Comparison of ENCODE assay signal across 26 cellular contexts in the genomic region with DNA sequence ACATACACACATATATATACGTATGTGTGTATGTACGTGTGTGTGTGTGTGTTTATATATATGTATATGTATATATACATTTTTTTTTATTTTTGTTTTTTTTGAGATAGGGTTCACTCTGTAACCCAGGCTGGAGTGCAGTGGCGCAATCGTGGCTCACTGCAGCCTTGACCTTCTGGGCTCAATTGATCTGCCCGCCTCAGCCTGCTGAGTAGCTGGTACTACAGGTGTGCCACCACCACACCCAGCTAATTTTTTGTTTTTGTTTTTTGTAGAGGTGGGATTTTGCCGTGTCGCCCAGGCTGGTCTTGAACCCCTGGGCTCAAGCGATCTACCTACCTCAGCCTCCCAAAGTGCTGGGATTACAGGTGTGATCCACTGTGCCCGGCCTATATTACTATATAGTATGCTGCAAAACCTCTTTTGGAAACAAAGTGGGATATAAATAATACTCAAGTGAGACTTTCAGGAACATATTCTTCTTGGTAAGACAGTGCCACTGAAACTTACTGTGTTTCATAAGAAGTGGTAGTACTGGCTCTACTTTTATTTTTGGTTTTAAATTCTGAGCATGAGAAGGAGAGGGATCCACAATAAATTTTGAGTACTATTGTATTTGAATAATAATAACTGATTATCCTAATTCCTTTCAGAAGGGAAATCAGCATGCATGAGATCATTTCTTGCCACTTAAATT. TPM values are rescaled to one million over a fixed set of nuclear protein-coding genes. Genes with fewer than 3 reads are reported as not detected.
DNase-seq lines count a peak whose midpoint lies in the region; ATAC-seq and TF ChIP-seq lines count a peak whose summit lies in the region.
"Had no signal": no experiment of that assay in that cellular context is flagged by ENCODE, and none has a peak within 500 bp of the region (broad histone marks: within the 10 kb centered on the region; RNA-seq: fewer than 3 reads in every experiment).

No MANE protein-coding gene starts in this region.

- H3K4me1 ChIP-seq in CD8-positive, alpha-beta memory T cell (ENCODE audit: insufficient read depth, low read length) = no peaks in the 10 kb centered on the region
- H3K4me1 ChIP-seq: left lung, transverse colon had no signal

- H3K4me3 ChIP-seq in CD8-positive, alpha-beta memory T cell (ENCODE audit: low read length) = no peak overlapping the region
- H3K4me3 ChIP-seq: BLaER1, dorsolateral prefrontal cortex, left lung, PC-9, skin epidermis, transverse colon had no signal

- H3K27ac ChIP-seq in CD8-positive, alpha-beta memory T cell (ENCODE audit: low read depth, low read length) = no peak overlapping the region
- H3K27ac ChIP-seq: BLaER1, left lung, PC-9, skin epidermis had no signal

- peaks cover 48 to 58% (median 51%) of the 10 kb centered on the region in 3 donors for H3K4me1 Mint-ChIP-seq in CD8-positive, alpha-beta memory T cell
- H3K4me1 Mint-ChIP-seq in activated T-helper 17 cell treated with anti-CD3 and anti-CD28 coated beads, Interleukin-2, amount 50 U/mL, for 72 hours = peaks cover 47% of the 10 kb centered on the region
- H3K4me1 Mint-ChIP-seq in mesothelial cell of epicardium = peaks cover 6% of the 10 kb centered on the region

- H3K27me3 Mint-ChIP-seq in CD8-positive, alpha-beta memory T cell = no peaks in the 10 kb centered on the region
- H3K27me3 Mint-ChIP-seq in activated T-helper 17 cell treated with anti-CD3 and anti-CD28 coated beads, Interleukin-2, amount 50 U/mL, for 72 hours = no peaks in the 10 kb centered on the region
- H3K27me3 Mint-ChIP-seq in mesothelial cell of epicardium (ENCODE audit: low read depth) = no peaks in the 10 kb centered on the region
- H3K27me3 Mint-ChIP-seq: activated CD4-positive, alpha-beta T cell treated with anti-CD3 and anti-CD28 coated beads, Interleukin-2, amount 10 ng/mL, durations not matched to agents 24 days and 14 days; brain had no signal

- intact Hi-C loops in head of caudate nucleus (cut with DNase I) = no loop called here

- TF ChIP-seq CTCF in mesothelial cell of epicardium (IDR thresholded peaks at IDR 0.05; ENCODE audit: unreplicated experiment) = no peak

- no peaks in the 10 kb centered on the region for H3K9me3 ChIP-seq in CD8-positive, alpha-beta memory T cell (ENCODE audit: low read length)
- H3K9me3 ChIP-seq: left lung, transverse colon had no signal

- POLR2A ChIA-PET in CD8-positive, alpha-beta memory T cell (lab: Charles Lee) = no interaction called here

- no peak for DNase-seq in CD8-positive, alpha-beta memory T cell
- no peak for DNase-seq in mesothelial cell of epicardium (ENCODE audit: low spot score in 2 of 2, unreplicated experiment in 2 of 2)
- DNase-seq in head of caudate nucleus = no peak
- DNase-seq in NCI-H2171 treated with DMSO at 0.1 percent for 48 hours (lab: John Stamatoyannopoulos, UW) = no peak
- DNase-seq: activated effector memory CD4-positive, alpha-beta T cell treated with anti-CD3 and anti-CD28 coated beads, Interleukin-2, amount 50 U/mL, for 16 hours; cerebellar nuclear complex; DMS79; dorsolateral prefrontal cortex; GDM1; HFFc6; hypothalamus; NCI-H1092 treated with DMSO at 0.1 percent for 48 hours; NCI-H187; NCI-H526; PC-9; transverse colon had no signal

- H3K27me3 ChIP-seq in CD8-positive, alpha-beta memory T cell (ENCODE audit: insufficient read depth, low read length, poor library complexity, severe bottlenecking) = no peaks in the 10 kb centered on the region
- H3K27me3 ChIP-seq: BLaER1, dorsolateral prefrontal cortex, left lung, transverse colon had no signal

- H3K36me3 Mint-ChIP-seq in CD8-positive, alpha-beta memory T cell = peaks cover 11 to 62% (median 25%) of the 10 kb centered on the region in 3 donors
- peaks cover 70% of the 10 kb centered on the region for H3K36me3 Mint-ChIP-seq in activated T-helper 17 cell treated with anti-CD3 and anti-CD28 coated beads, Interleukin-2, amount 50 U/mL, for 72 hours (ENCODE audit: low read depth)
- H3K36me3 Mint-ChIP-seq in mesothelial cell of epicardium = peaks cover 42% of the 10 kb centered on the region

- peaks cover 0 to 4% (median 2%) of the 10 kb centered on the region in 5 donors for H3K9me3 Mint-ChIP-seq in CD8-positive, alpha-beta memory T cell
- peaks cover 4% of the 10 kb centered on the region for H3K9me3 Mint-ChIP-seq in activated T-helper 17 cell treated with anti-CD3 and anti-CD28 coated beads, Interleukin-2, amount 50 U/mL, for 72 hours
- peaks cover 11% of the 10 kb centered on the region for H3K9me3 Mint-ChIP-seq in mesothelial cell of epicardium
- H3K9me3 Mint-ChIP-seq: HFFc6 had no signal

- H3K4me3 Mint-ChIP-seq in CD8-positive, alpha-beta memory T cell = peak overlapping the region in 4 of 7 donors; percentile 8 to 27 (median 15)
- peak overlapping the region; percentile 47 for H3K4me3 Mint-ChIP-seq in activated T-helper 17 cell treated with anti-CD3 and anti-CD28 coated beads, Interleukin-2, amount 50 U/mL, for 72 hours
- H3K4me3 Mint-ChIP-seq in mesothelial cell of epicardium = no peak overlapping the region
- H3K4me3 Mint-ChIP-seq: activated CD4-positive, alpha-beta T cell treated with anti-CD3 and anti-CD28 coated beads, Interleukin-2, amount 10 ng/mL, durations not matched to agents 24 days and 14 days; brain; HFFc6 had no signal

- no peaks in the 10 kb centered on the region for H3K36me3 ChIP-seq in CD8-positive, alpha-beta memory T cell (ENCODE audit: insufficient read depth, low read length)

- CTCF ChIA-PET in CD8-positive, alpha-beta memory T cell (lab: Charles Lee) = no interaction called here

- peak overlapping the region in 2 of 8 donors; percentile 73 to 78 for H3K27ac Mint-ChIP-seq in CD8-positive, alpha-beta memory T cell
- no peak overlapping the region for H3K27ac Mint-ChIP-seq in activated T-helper 17 cell treated with anti-CD3 and anti-CD28 coated beads, Interleukin-2, amount 50 U/mL, for 72 hours
- peak overlapping the region; percentile 53 for H3K27ac Mint-ChIP-seq in mesothelial cell of epicardium
- H3K27ac Mint-ChIP-seq: activated CD4-positive, alpha-beta T cell treated with anti-CD3 and anti-CD28 coated beads, Interleukin-2, amount 10 ng/mL, durations not matched to agents 24 days and 14 days; HFFc6 had no signal

- ATAC-seq in GM19324 (IDR thresholded peaks at IDR 0.05; ENCODE audit: low FRiP score, unreplicated experiment) (peak; percentile 49), GM21528 (IDR thresholded peaks at IDR 0.05; ENCODE audit: low FRiP score, unreplicated experiment) (no peak)
- ATAC-seq in activated T-helper 17 cell treated with anti-CD3 and anti-CD28 coated beads, Interleukin-2, amount 50 U/mL, for 72 hours (replicated peaks) = no peak
- ATAC-seq: left lung, Right ventricle myocardium inferior, SK-N-SH treated with all-trans-retinoic acid at 6 μM for 48 hours had no signal

RNA-seq across cellular contexts. Expression of gene MLLT10, which starts 51.0 kb away (rescaled TPM):
- 10 to 100 TPM; 35.6 to 37.2 TPM for total RNA-seq in CD8-positive, alpha-beta memory T cell
- 7.4 TPM for polyA plus RNA-seq in CD8-positive, alpha-beta memory T cell
- 10 to 100 TPM; 45.2 to 50.1 TPM for total RNA-seq in activated T-helper 17 cell treated with anti-CD3 and anti-CD28 coated beads, Interleukin-2, amount 50 U/mL, for 72 hours
- total RNA-seq in mesothelial cell of epicardium = 56.1 to 64.4 TPM (median 62.5 TPM) in 3 replicates

RNA-seq across cellular contexts. Expression of gene SKIDA1, which starts 59.5 kb away (rescaled TPM):
- under 1 TPM; 0.24 to 0.35 TPM for total RNA-seq in CD8-positive, alpha-beta memory T cell
- 0.20 TPM for polyA plus RNA-seq in CD8-positive, alpha-beta memory T cell
- under 1 TPM; 0.06 to 0.95 TPM for total RNA-seq in activated T-helper 17 cell treated with anti-CD3 and anti-CD28 coated beads, Interleukin-2, amount 50 U/mL, for 72 hours
- total RNA-seq in mesothelial cell of epicardium = 9.7 to 10.4 TPM (median 9.7 TPM) in 3 replicates
